Comparison of ENCODE assay signal across 8 cellular contexts in the genomic region with DNA sequence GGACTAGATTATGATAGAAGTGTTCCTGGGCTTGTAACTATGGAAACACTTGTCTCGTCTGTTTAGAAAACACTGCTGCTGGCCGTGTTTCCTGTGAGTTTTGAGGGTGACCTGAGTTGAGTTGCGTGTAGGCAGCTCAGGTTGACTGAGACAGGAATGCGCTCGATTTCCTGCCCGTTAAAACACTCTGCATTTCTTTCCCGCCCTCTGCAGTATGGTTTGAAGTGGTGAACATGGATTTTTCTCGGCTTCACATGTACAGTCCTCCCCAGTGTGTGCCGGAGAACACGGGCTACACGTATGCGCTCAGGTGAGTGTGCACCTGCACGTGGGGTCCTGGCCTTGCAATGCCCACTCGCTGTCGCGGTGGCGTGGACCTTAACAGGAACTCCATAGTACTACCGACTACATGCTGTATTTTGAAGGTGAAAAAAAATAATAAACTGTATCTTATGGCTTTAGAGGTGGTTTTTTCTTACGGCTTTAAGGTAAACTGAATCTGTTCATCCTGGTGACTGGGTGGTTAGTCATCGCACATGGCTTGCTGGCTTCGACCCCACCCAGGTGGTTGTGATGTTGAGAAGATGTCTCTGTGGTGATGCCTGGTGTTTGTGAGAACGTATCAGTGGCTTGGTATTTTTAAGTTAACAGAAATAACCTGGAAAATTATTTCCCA. TPM values are rescaled to one million over a fixed set of nuclear protein-coding genes. Genes with fewer than 3 reads are reported as not detected.
DNase-seq lines count a peak whose midpoint lies in the region; ATAC-seq and TF ChIP-seq lines count a peak whose summit lies in the region.

A gene with protein sequence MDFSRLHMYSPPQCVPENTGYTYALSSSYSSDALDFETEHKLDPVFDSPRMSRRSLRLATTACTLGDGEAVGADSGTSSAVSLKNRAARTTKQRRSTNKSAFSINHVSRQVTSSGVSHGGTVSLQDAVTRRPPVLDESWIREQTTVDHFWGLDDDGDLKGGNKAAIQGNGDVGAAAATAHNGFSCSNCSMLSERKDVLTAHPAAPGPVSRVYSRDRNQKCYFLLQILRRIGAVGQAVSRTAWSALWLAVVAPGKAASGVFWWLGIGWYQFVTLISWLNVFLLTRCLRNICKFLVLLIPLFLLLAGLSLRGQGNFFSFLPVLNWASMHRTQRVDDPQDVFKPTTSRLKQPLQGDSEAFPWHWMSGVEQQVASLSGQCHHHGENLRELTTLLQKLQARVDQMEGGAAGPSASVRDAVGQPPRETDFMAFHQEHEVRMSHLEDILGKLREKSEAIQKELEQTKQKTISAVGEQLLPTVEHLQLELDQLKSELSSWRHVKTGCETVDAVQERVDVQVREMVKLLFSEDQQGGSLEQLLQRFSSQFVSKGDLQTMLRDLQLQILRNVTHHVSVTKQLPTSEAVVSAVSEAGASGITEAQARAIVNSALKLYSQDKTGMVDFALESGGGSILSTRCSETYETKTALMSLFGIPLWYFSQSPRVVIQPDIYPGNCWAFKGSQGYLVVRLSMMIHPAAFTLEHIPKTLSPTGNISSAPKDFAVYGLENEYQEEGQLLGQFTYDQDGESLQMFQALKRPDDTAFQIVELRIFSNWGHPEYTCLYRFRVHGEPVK (plus strand): TSS at position 185 of the 676 bp plus-strand sequence. CDS start 49 bp downstream, at position 234.

- ATAC-seq in GM18907 (IDR thresholded peaks at IDR 0.05; ENCODE audit: unreplicated experiment), result peak; percentile 46
- peak; percentile 63 for ATAC-seq in HG03175 (IDR thresholded peaks at IDR 0.05; ENCODE audit: unreplicated experiment)
- ATAC-seq in activated B cell treated with CpG ODN at 0.5 μM for 24 hours (ENCODE audit: low read depth), result peak; percentile 52
- peak; percentile 38 for ATAC-seq in lung (ENCODE audit: insufficient read depth, low FRiP score)
- ATAC-seq in GM19328 (IDR thresholded peaks at IDR 0.05; ENCODE audit: unreplicated experiment), result no peak

- no peaks in the 10 kb centered on the region for H3K9me3 ChIP-seq in lung (ENCODE audit: control insufficient read depth in 2 of 2, insufficient read depth in 1 of 2, low read length in 1 of 2)

- POLR2A ChIA-PET in activated B cell treated with CpG ODN at 0.5 μM for 24 hours (lab: Charles Lee), result interaction anchor here (1.3 to 3.0 kb wide), 3 partner anchors 15 to 43 kb away, joined by 3 to 30 read pairs (median 19); no protein-coding TSS in a partner anchor

- H3K27me3 Mint-ChIP-seq in activated B cell treated with CpG ODN at 0.5 μM for 24 hours, result no peaks in the 10 kb centered on the region
- no peaks in the 10 kb centered on the region for H3K27me3 Mint-ChIP-seq in chondrocyte (ENCODE audit: low read depth)

- H3K9me3 Mint-ChIP-seq in activated B cell treated with CpG ODN at 0.5 μM for 24 hours (no peaks in the 10 kb centered on the region), chondrocyte (ENCODE audit: low read depth) (no peaks in the 10 kb centered on the region)

- no peak within 1 kb of the TSS for H3K4me3 ChIP-seq in lung

- DNase-seq in activated B cell treated with CpG ODN at 0.5 μM for 24 hours, result no peak
- DNase-seq in chondrocyte (ENCODE audit: low spot score), result peak; percentile 71
- no peak for DNase-seq in lung (ENCODE audit: low spot score)
- peak; percentile 39 to 40 for DNase-seq in stimulated activated CD8-positive, alpha-beta memory T cell treated with anti-CD3 and anti-CD28 coated beads, Interleukin-2, amount 100 ng/mL, for 48 hours (ENCODE audit: low read depth in 2 of 2)
- DNase-seq in Kasumi-1 (lab: John Stamatoyannopoulos, UW), result no peak

- H3K27ac ChIP-seq in lung (ENCODE audit: low read depth in 1 of 2, low read length in 1 of 2), result peak within 1 kb of the TSS; percentile 93 to 96

- 49 to 57% methylated on average over 22 of the region's 22 CpGs for WGBS in lung, 2 donors

- H3K27ac Mint-ChIP-seq in activated B cell treated with CpG ODN at 0.5 μM for 24 hours (peak within 1 kb of the TSS; percentile 94), chondrocyte (ENCODE audit: unreplicated experiment) (peak within 1 kb of the TSS; percentile 97)

- H3K4me1 ChIP-seq in lung (ENCODE audit: control insufficient read depth in 2 of 2, insufficient read depth in 2 of 2, low read length in 2 of 2), result peaks cover 11 to 27% of the 10 kb centered on the region in 2 donors

- H3K36me3 Mint-ChIP-seq in activated B cell treated with CpG ODN at 0.5 μM for 24 hours (ENCODE audit: low read depth) (peaks cover 31% of the 10 kb centered on the region), chondrocyte (ENCODE audit: low read depth) (peaks cover 4% of the 10 kb centered on the region)

- no peaks in the 10 kb centered on the region for H3K27me3 ChIP-seq in lung (ENCODE audit: control insufficient read depth, insufficient read depth)

- peaks cover 0 to 15% of the 10 kb centered on the region in 2 donors for H3K36me3 ChIP-seq in lung (ENCODE audit: control insufficient read depth in 2 of 2, insufficient read depth in 2 of 2, low read length in 2 of 2)

- CTCF ChIA-PET in activated B cell treated with CpG ODN at 0.5 μM for 24 hours (lab: Charles Lee), result interaction anchor here (1.6 kb wide), 1 partner anchor 41 kb away, joined by 4 read pairs; no protein-coding TSS in a partner anchor

- TF ChIP-seq CTCF in activated B cell treated with CpG ODN at 0.5 μM for 24 hours (IDR thresholded peaks at IDR 0.05), result no peak
- TF ChIP-seq CTCF in chondrocyte (IDR thresholded peaks at IDR 0.05), result peak; percentile 49
- no peak for TF ChIP-seq CTCF in lung (IDR thresholded peaks at IDR 0.05; ENCODE audit: control extremely low read depth, extremely low read depth)

- intact Hi-C loops in activated B cell treated with CpG ODN at 0.5 μM for 24 hours (cut with micrococcal nuclease), result loop anchor here (1.0 kb wide), 1 partner anchor 46 kb away; no protein-coding TSS in a partner anchor

- H3K4me3 Mint-ChIP-seq in activated B cell treated with CpG ODN at 0.5 μM for 24 hours, result peak within 1 kb of the TSS; percentile 74
- peak within 1 kb of the TSS; percentile 61 for H3K4me3 Mint-ChIP-seq in chondrocyte (ENCODE audit: unreplicated experiment)

- H3K4me1 Mint-ChIP-seq in activated B cell treated with CpG ODN at 0.5 μM for 24 hours (peaks cover 47% of the 10 kb centered on the region), chondrocyte (ENCODE audit: low read depth) (peaks cover 66% of the 10 kb centered on the region)

RNA-seq across cellular contexts. Expression of the gene that starts here (rescaled TPM):
- total RNA-seq in activated B cell treated with CpG ODN at 0.5 μM for 24 hours (101 and 119 TPM in 2 replicates), chondrocyte (125 to 139 TPM (median 134 TPM) in 3 replicates), lung (100 to 1,000 TPM; 133 to 349 TPM)
- 10 to 100 TPM; 69.6 to 74.4 TPM for polyA plus RNA-seq in lung

Comparison
In these comparisons a context has a peak if more than half of its experiments do, and no peak if none do; other contexts are left out.
1. DNase-seq: peak in chondrocyte (single experiment) and stimulated activated CD8-positive, alpha-beta memory T cell treated with anti-CD3 and anti-CD28 coated beads, Interleukin-2, amount 100 ng/mL, for 48 hours (2 of 2); none in activated B cell treated with CpG ODN at 0.5 μM for 24 hours (single experiment), lung (single experiment) and Kasumi-1 (0 of 2).